9 cellular contexts compared by ENCODE assay signal in genomic region chr2:136375017-136375901, GRCh38.
DNase-seq lines count a peak whose midpoint lies in the region; ATAC-seq and TF ChIP-seq lines count a peak whose summit lies in the region.
"Had no signal": no experiment of that assay in that cellular context is flagged by ENCODE, and none has a peak within 500 bp of the region (broad histone marks: within the 10 kb centered on the region; RNA-seq: fewer than 3 reads in every experiment).

No MANE protein-coding gene starts in this region.

- H3K9ac ChIP-seq in colonic mucosa (ENCODE audit: low read depth in 2 of 2, low read length in 2 of 2): no peak overlapping the region

- H3K27ac Mint-ChIP-seq in activated naive CD4-positive, alpha-beta T cell treated with anti-CD3 and anti-CD28 coated beads, Interleukin-2, amount 50 U/mL, for 24 hours: peak overlapping the region; percentile 6
- peak overlapping the region; percentile 64 to 68 for H3K27ac Mint-ChIP-seq in T-cell
- peak overlapping the region; percentile 85 for H3K27ac Mint-ChIP-seq in stimulated activated naive B cell treated with anti-CD40 and anti-IgM and Interleukin-4, amounts not matched to agents 10 μg/mL and 1 μg/mL and 100 μg/mL, for 72 hours

- no peaks in the 10 kb centered on the region for H3K9me3 Mint-ChIP-seq in activated naive CD4-positive, alpha-beta T cell treated with anti-CD3 and anti-CD28 coated beads, Interleukin-2, amount 50 U/mL, for 24 hours
- H3K9me3 Mint-ChIP-seq in T-cell: no peaks in the 10 kb centered on the region
- peaks cover 0 to 6% of the 10 kb centered on the region in 2 donors for H3K9me3 Mint-ChIP-seq in stimulated activated naive B cell treated with anti-CD40 and anti-IgM and Interleukin-4, amounts not matched to agents 10 μg/mL and 1 μg/mL and 100 μg/mL, for 72 hours

- no peaks in the 10 kb centered on the region for H3K36me3 ChIP-seq in colonic mucosa

- H3K36me3 Mint-ChIP-seq in activated naive CD4-positive, alpha-beta T cell treated with anti-CD3 and anti-CD28 coated beads, Interleukin-2, amount 50 U/mL, for 24 hours: no peaks in the 10 kb centered on the region
- H3K36me3 Mint-ChIP-seq in T-cell: no peaks in the 10 kb centered on the region
- no peaks in the 10 kb centered on the region for H3K36me3 Mint-ChIP-seq in stimulated activated naive B cell treated with anti-CD40 and anti-IgM and Interleukin-4, amounts not matched to agents 10 μg/mL and 1 μg/mL and 100 μg/mL, for 72 hours

- ATAC-seq in HG02884 (IDR thresholded peaks at IDR 0.05; ENCODE audit: unreplicated experiment) (peak; percentile 63), T-cell (replicated peaks in 1 of 4) (peak in 1 of 4 experiments; percentile 10)
- peak; percentile 68 to 71 for ATAC-seq in stimulated activated naive B cell treated with anti-CD40 and anti-IgM and Interleukin-4, amounts not matched to agents 10 μg/mL and 1 μg/mL and 100 μg/mL, for 72 hours (replicated peaks)

- H3K4me1 ChIP-seq in colonic mucosa: no peaks in the 10 kb centered on the region

- no peak overlapping the region for H3K4me3 ChIP-seq in colonic mucosa

- no peak for DNase-seq in activated naive CD4-positive, alpha-beta T cell (lab: John Stamatoyannopoulos, UW)
- DNase-seq in T-cell (no peak), colonic mucosa (no peak), SW 1271 (lab: John Stamatoyannopoulos, UW) (no peak), NCI-H1436 treated with DMSO at 0.1 percent for 48 hours (lab: John Stamatoyannopoulos, UW) (no peak)
- no peak for DNase-seq in stimulated activated naive B cell treated with anti-CD40 and anti-IgM and Interleukin-4, amounts not matched to agents 10 μg/mL and 1 μg/mL and 100 μg/mL, for 72 hours
- DNase-seq: Calu3 had no signal

- intact Hi-C loops in colonic mucosa (cut with DNase I): no loop called here

- H3K27ac ChIP-seq in colonic mucosa: no peak overlapping the region

- CTCF ChIA-PET in T-cell (lab: Charles Lee): interaction anchor here in 1 of 2 donors (14.1 kb wide), 1 partner anchor 459 kb away, joined by 287 read pairs; no protein-coding TSS in a partner anchor

- H3K9me3 ChIP-seq in colonic mucosa: no peaks in the 10 kb centered on the region

- peak overlapping the region; percentile 19 for H3K4me3 Mint-ChIP-seq in activated naive CD4-positive, alpha-beta T cell treated with anti-CD3 and anti-CD28 coated beads, Interleukin-2, amount 50 U/mL, for 24 hours
- no peak overlapping the region for H3K4me3 Mint-ChIP-seq in T-cell
- H3K4me3 Mint-ChIP-seq in stimulated activated naive B cell treated with anti-CD40 and anti-IgM and Interleukin-4, amounts not matched to agents 10 μg/mL and 1 μg/mL and 100 μg/mL, for 72 hours: peak overlapping the region; percentile 10 to 15

- TF ChIP-seq CTCF in colonic mucosa (IDR thresholded peaks at IDR 0.05): no peak

- peaks cover 44% of the 10 kb centered on the region for H3K4me1 Mint-ChIP-seq in activated naive CD4-positive, alpha-beta T cell treated with anti-CD3 and anti-CD28 coated beads, Interleukin-2, amount 50 U/mL, for 24 hours
- H3K4me1 Mint-ChIP-seq in T-cell: peaks cover 36 to 49% (median 46%) of the 10 kb centered on the region in 3 donors
- peaks cover 37 to 55% of the 10 kb centered on the region in 2 donors for H3K4me1 Mint-ChIP-seq in stimulated activated naive B cell treated with anti-CD40 and anti-IgM and Interleukin-4, amounts not matched to agents 10 μg/mL and 1 μg/mL and 100 μg/mL, for 72 hours

- no peaks in the 10 kb centered on the region for H3K27me3 ChIP-seq in colonic mucosa

- no peaks in the 10 kb centered on the region for H3K27me3 Mint-ChIP-seq in activated naive CD4-positive, alpha-beta T cell treated with anti-CD3 and anti-CD28 coated beads, Interleukin-2, amount 50 U/mL, for 24 hours
- H3K27me3 Mint-ChIP-seq in T-cell: no peaks in the 10 kb centered on the region
- H3K27me3 Mint-ChIP-seq in stimulated activated naive B cell treated with anti-CD40 and anti-IgM and Interleukin-4, amounts not matched to agents 10 μg/mL and 1 μg/mL and 100 μg/mL, for 72 hours: no peaks in the 10 kb centered on the region

- POLR2A ChIA-PET in T-cell (lab: Charles Lee): no interaction called here

Comparison
In these comparisons a context has a peak if more than half of its experiments do, and no peak if none do; other contexts are left out.
1. H3K27ac Mint-ChIP-seq: peak in every context shown above with its lines; median percentile 85 in stimulated activated naive B cell treated with anti-CD40 and anti-IgM and Interleukin-4, amounts not matched to agents 10 μg/mL and 1 μg/mL and 100 μg/mL, for 72 hours; 66 in T-cell; 6 in activated naive CD4-positive, alpha-beta T cell treated with anti-CD3 and anti-CD28 coated beads, Interleukin-2, amount 50 U/mL, for 24 hours.
2. H3K4me3 Mint-ChIP-seq: peak in activated naive CD4-positive, alpha-beta T cell treated with anti-CD3 and anti-CD28 coated beads, Interleukin-2, amount 50 U/mL, for 24 hours (single experiment) and stimulated activated naive B cell treated with anti-CD40 and anti-IgM and Interleukin-4, amounts not matched to agents 10 μg/mL and 1 μg/mL and 100 μg/mL, for 72 hours (2 of 2); none in T-cell (0 of 3).